Comparison of ENCODE assay signal across 15 cellular contexts in the genomic region with DNA sequence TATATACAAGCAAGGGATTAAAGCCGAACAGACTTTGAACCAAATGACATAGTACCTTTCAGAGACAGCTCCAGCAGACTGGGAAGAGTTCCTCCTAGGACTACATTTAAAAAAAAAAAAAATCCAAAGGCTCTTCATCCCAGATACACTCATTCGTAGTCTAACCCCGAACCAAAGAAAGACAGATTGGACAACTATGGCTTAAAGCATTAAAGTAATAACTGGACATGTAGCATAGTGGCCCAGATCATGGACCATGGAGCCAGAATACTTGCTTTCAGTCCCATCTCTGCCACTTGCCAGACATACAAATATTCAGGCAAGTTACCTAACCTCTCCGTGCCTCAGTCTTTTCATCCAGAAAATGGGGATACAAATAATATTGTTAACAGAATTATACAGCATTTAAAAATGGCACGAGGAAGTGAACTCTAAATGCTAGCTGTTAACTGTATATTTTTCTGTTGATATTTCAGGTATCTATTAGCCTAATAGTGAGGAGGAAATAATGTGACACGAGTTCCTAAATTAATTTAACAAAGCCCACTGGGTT.
DNase-seq lines count a peak whose midpoint lies in the region; ATAC-seq and TF ChIP-seq lines count a peak whose summit lies in the region.
"Had no signal": no experiment of that assay in that cellular context is flagged by ENCODE, and none has a peak within 500 bp of the region (broad histone marks: within the 10 kb centered on the region; RNA-seq: fewer than 3 reads in every experiment).

No MANE protein-coding gene starts in this region.

- DNase-seq in activated naive CD4-positive, alpha-beta T cell treated with anti-CD3 and anti-CD28 coated beads, Interleukin-2, amount 10 ng/mL, durations not matched to agents 7 days and 5 days, result no peak
- no peak for DNase-seq in activated naive CD4-positive, alpha-beta T cell treated with Interleukin-2 at 50 U/mL for 16 hours
- DNase-seq in stimulated activated naive CD8-positive, alpha-beta T cell treated with anti-CD3 and anti-CD28 coated beads, Interleukin-15, amount 100 ng/mL, for 72 hours, result no peak
- DNase-seq in ureter (ENCODE audit: low spot score), result no peak
- no peak for DNase-seq in T1000 (lab: John Stamatoyannopoulos, UW)
- DNase-seq in NCI-H1417 (lab: John Stamatoyannopoulos, UW), result no peak
- DNase-seq: DMS79 treated with DMSO at 0.1 percent for 48 hours, NCI-H2081, Right ventricle myocardium superior, T-helper 9 cell had no signal

- H3K36me3 ChIP-seq in liver (ENCODE audit: control insufficient read depth in 4 of 4, insufficient read depth in 3 of 4, low read depth in 1 of 4, low read length in 3 of 4), result no peaks in the 10 kb centered on the region
- H3K36me3 ChIP-seq: adrenal gland had no signal

- no peak overlapping the region for H3K9ac ChIP-seq in liver (ENCODE audit: low read depth in 1 of 2, low read length in 2 of 2)

- no peaks in the 10 kb centered on the region for H3K27me3 ChIP-seq in liver (ENCODE audit: control insufficient read depth in 4 of 4, insufficient read depth in 4 of 4, low read length in 3 of 4)
- H3K27me3 ChIP-seq: adrenal gland, hepatocyte had no signal

- no peak for TF ChIP-seq RAD21 in liver (IDR thresholded peaks at IDR 0.05)

- H3K9me3 ChIP-seq in liver (ENCODE audit: control insufficient read depth in 4 of 4, low read length in 3 of 4), result no peaks in the 10 kb centered on the region
- H3K9me3 ChIP-seq: adrenal gland had no signal

- no peaks in the 10 kb centered on the region for H3K9me3 Mint-ChIP-seq in activated naive CD4-positive, alpha-beta T cell treated with anti-CD3 and anti-CD28 coated beads, Interleukin-2, amount 10 ng/mL, durations not matched to agents 7 days and 5 days
- H3K9me3 Mint-ChIP-seq in stimulated activated naive CD8-positive, alpha-beta T cell treated with anti-CD3 and anti-CD28 coated beads, Interleukin-15, amount 100 ng/mL, for 72 hours, result peaks cover 0 to 6% of the 10 kb centered on the region in 2 donors

- H3K4me3 ChIP-seq in liver (ENCODE audit: low read depth in 1 of 3, low read length in 3 of 3), result no peak overlapping the region
- H3K4me3 ChIP-seq: hepatocyte, skin epidermis had no signal

- H3K4me1 ChIP-seq in liver (ENCODE audit: control insufficient read depth in 4 of 4, insufficient read depth in 4 of 4, low read length in 3 of 4), result peaks cover 5 to 35% (median 24%) of the 10 kb centered on the region in 4 donors

- TF ChIP-seq CTCF in VCaP (conservative IDR thresholded peaks at IDR 0.05) (no peak), liver (IDR thresholded peaks at IDR 0.05; ENCODE audit: low read depth, low read length, missing input control) (no peak)

- peak overlapping the region; percentile 71; the same call in 1 of the 2 replicates for H3K27ac ChIP-seq in VCaP
- H3K27ac ChIP-seq in liver (ENCODE audit: low read depth in 1 of 2, low read length in 2 of 2), result peak overlapping the region; percentile 29 to 41
- H3K27ac ChIP-seq: hepatocyte had no signal

- peak overlapping the region; percentile 97 for H3K27ac Mint-ChIP-seq in activated naive CD4-positive, alpha-beta T cell treated with anti-CD3 and anti-CD28 coated beads, Interleukin-2, amount 10 ng/mL, durations not matched to agents 7 days and 5 days
- H3K27ac Mint-ChIP-seq in stimulated activated naive CD8-positive, alpha-beta T cell treated with anti-CD3 and anti-CD28 coated beads, Interleukin-15, amount 100 ng/mL, for 72 hours, result peak overlapping the region; percentile 13 to 90

- no peak overlapping the region for H3K4me3 Mint-ChIP-seq in activated naive CD4-positive, alpha-beta T cell treated with anti-CD3 and anti-CD28 coated beads, Interleukin-2, amount 10 ng/mL, durations not matched to agents 7 days and 5 days
- peak overlapping the region in 1 of 2 donors; percentile 76 for H3K4me3 Mint-ChIP-seq in stimulated activated naive CD8-positive, alpha-beta T cell treated with anti-CD3 and anti-CD28 coated beads, Interleukin-15, amount 100 ng/mL, for 72 hours

- no peaks in the 10 kb centered on the region for H3K27me3 Mint-ChIP-seq in activated naive CD4-positive, alpha-beta T cell treated with anti-CD3 and anti-CD28 coated beads, Interleukin-2, amount 10 ng/mL, durations not matched to agents 7 days and 5 days
- no peaks in the 10 kb centered on the region for H3K27me3 Mint-ChIP-seq in stimulated activated naive CD8-positive, alpha-beta T cell treated with anti-CD3 and anti-CD28 coated beads, Interleukin-15, amount 100 ng/mL, for 72 hours

- WGBS in liver, result 84% methylated on average over 6 of the region's 6 CpGs

- CTCF ChIA-PET in activated naive CD4-positive, alpha-beta T cell treated with anti-CD3 and anti-CD28 coated beads, Interleukin-2, amount 10 ng/mL, durations not matched to agents 7 days and 5 days (lab: Charles Lee), result interaction anchor here (0.9 to 2.0 kb wide), 2 partner anchors 24 to 35 kb away, joined by 3 to 5 read pairs; no protein-coding TSS in a partner anchor

- peaks cover 62% of the 10 kb centered on the region for H3K4me1 Mint-ChIP-seq in activated naive CD4-positive, alpha-beta T cell treated with anti-CD3 and anti-CD28 coated beads, Interleukin-2, amount 10 ng/mL, durations not matched to agents 7 days and 5 days
- H3K4me1 Mint-ChIP-seq in stimulated activated naive CD8-positive, alpha-beta T cell treated with anti-CD3 and anti-CD28 coated beads, Interleukin-15, amount 100 ng/mL, for 72 hours, result peaks cover 78% of the 10 kb centered on the region

- peaks cover 26% of the 10 kb centered on the region for H3K36me3 Mint-ChIP-seq in activated naive CD4-positive, alpha-beta T cell treated with anti-CD3 and anti-CD28 coated beads, Interleukin-2, amount 10 ng/mL, durations not matched to agents 7 days and 5 days

- ATAC-seq in stimulated activated naive CD8-positive, alpha-beta T cell treated with anti-CD3 and anti-CD28 coated beads, Interleukin-15, amount 100 ng/mL, for 72 hours, result no peak

TF ChIP-seq in liver, 16 proteins besides CTCF, POLR2A, EP300 and RAD21:
- TF ChIP-seq, protein P1, sequence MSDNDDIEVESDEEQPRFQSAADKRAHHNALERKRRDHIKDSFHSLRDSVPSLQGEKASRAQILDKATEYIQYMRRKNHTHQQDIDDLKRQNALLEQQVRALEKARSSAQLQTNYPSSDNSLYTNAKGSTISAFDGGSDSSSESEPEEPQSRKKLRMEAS (IDR thresholded peaks at IDR 0.05), result no peak
- TF ChIP-seq HNF4A (conservative IDR thresholded peaks at IDR 0.05), result peak in 1 of 2 donors; percentile 33
- TF ChIP-seq, protein P2, sequence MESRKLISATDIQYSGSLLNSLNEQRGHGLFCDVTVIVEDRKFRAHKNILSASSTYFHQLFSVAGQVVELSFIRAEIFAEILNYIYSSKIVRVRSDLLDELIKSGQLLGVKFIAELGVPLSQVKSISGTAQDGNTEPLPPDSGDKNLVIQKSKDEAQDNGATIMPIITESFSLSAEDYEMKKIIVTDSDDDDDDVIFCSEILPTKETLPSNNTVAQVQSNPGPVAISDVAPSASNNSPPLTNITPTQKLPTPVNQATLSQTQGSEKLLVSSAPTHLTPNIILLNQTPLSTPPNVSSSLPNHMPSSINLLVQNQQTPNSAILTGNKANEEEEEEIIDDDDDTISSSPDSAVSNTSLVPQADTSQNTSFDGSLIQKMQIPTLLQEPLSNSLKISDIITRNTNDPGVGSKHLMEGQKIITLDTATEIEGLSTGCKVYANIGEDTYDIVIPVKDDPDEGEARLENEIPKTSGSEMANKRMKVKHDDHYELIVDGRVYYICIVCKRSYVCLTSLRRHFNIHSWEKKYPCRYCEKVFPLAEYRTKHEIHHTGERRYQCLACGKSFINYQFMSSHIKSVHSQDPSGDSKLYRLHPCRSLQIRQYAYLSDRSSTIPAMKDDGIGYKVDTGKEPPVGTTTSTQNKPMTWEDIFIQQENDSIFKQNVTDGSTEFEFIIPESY (IDR thresholded peaks at IDR 0.05), result no peak
